In genomic region chr20:59191036-59191755, GRCh38 we compare ENCODE assay signal across 23 cellular contexts. TPM values are rescaled to one million over a fixed set of nuclear protein-coding genes. Genes with fewer than 3 reads are reported as not detected.
"Had no signal": no experiment of that assay in that cellular context is flagged by ENCODE, and none has a peak within 500 bp of the region (broad histone marks: within the 10 kb centered on the region; RNA-seq: fewer than 3 reads in every experiment).

No MANE protein-coding gene starts in this region.

- H3K36me3 ChIP-seq: esophagus squamous epithelium, gastroesophageal sphincter, left ventricle myocardium inferior, lower lobe of right lung, prostate gland, right lobe of liver, stomach, thoracic aorta, transverse colon, uterus had no signal

- H3K9me3 ChIP-seq: esophagus squamous epithelium, gastroesophageal sphincter, left ventricle myocardium inferior, lower lobe of right lung, prostate gland, right lobe of liver, stomach, thoracic aorta, transverse colon, uterus had no signal

- H3K27ac ChIP-seq: epithelial cell of prostate, esophagus squamous epithelium, gastroesophageal sphincter, left ventricle myocardium inferior, lower lobe of right lung, parathyroid adenoma, prostate gland, right lobe of liver, stomach, thoracic aorta, transverse colon, uterus had no signal

- DNase-seq: effector memory CD4-positive, alpha-beta T cell; esophagus squamous epithelium; foreskin fibroblast; immature natural killer cell; left cardiac atrium; left ventricle myocardium inferior; lower lobe of right lung; midbrain; right lobe of liver; stimulated activated CD4-positive, alpha-beta T cell treated with anti-CD3 and anti-CD28 coated beads, Interleukin-4, amount 100 ng/mL, for 1 hour; stimulated activated CD8-positive, alpha-beta memory T cell treated with anti-CD3 and anti-CD28 coated beads, Interleukin-4, amount 100 ng/mL, for 48 hours; stomach; substantia nigra; transverse colon; uterus had no signal

- H3K4me1 ChIP-seq: esophagus squamous epithelium, gastroesophageal sphincter, left ventricle myocardium inferior, lower lobe of right lung, parathyroid adenoma, prostate gland, right lobe of liver, stomach, transverse colon, uterus had no signal

- FAIRE-seq: keratinocyte had no signal

- ATAC-seq: gastroesophageal sphincter; left cardiac atrium; right lobe of liver; stimulated activated effector memory CD8-positive, alpha-beta T cell treated with anti-CD3 and anti-CD28 coated beads, Interleukin-12 subunit alpha, Interleukin-12 subunit beta, amount 100 ng/mL, for 72 hours had no signal

- H3K4me3 ChIP-seq: esophagus squamous epithelium, gastroesophageal sphincter, left ventricle myocardium inferior, lower lobe of right lung, prostate gland, right lobe of liver, stomach, thoracic aorta, transverse colon, uterus had no signal

- H3K27me3 ChIP-seq: right lobe of liver, transverse colon, uterus had no signal

RNA-seq across cellular contexts. Expression of gene ZNF831, which starts 27.6 kb away (rescaled TPM):
- total RNA-seq: renal cortical epithelial cell had no signal
- polyA plus RNA-seq: keratinocyte had no signal
